8 cellular contexts compared by ENCODE assay signal in the genomic region with DNA sequence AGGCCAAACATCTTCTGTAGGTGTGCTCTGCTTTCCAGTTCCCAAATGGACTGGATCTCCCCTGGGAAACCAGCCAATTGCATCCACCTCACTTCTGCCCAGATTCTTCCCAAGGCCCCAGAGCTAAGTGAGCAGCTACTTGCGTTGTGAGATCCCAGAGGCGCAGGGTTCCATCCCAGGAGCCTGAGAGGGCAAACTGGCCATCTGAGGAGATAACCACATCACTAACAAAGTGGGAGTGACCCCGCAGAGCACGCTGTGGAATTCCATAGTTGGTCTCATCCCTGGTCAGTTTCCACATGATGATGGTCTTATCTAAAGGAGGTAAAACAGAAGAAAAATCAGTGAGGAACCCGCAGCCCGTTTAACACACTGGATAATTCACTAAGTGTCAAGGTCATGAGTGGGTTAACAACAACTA. TPM values are rescaled to one million over a fixed set of nuclear protein-coding genes. Genes with fewer than 3 reads are reported as not detected.
A peak's percentile ranks its signal among the peaks of the same experiment; 100 is the strongest.
DNase-seq lines count a peak whose midpoint lies in the region; TF ChIP-seq lines count a peak whose summit lies in the region.

No MANE protein-coding gene starts in this region.

- no peak overlapping the region for H2BK15ac ChIP-seq in neuronal stem cell (ENCODE audit: low read length)

- peak overlapping the region; percentile 71 for H3K9ac ChIP-seq in neuronal stem cell (ENCODE audit: low read depth, low read length, poor library complexity)

- H2BK12ac ChIP-seq in neuronal stem cell (ENCODE audit: low read length): no peak overlapping the region

- H3K9me2 ChIP-seq in PC-9 (ENCODE audit: insufficient read depth): no peaks in the 10 kb centered on the region

- peaks cover 28% of the 10 kb centered on the region for H3K4me1 ChIP-seq in PC-9 (replicated peaks; ENCODE audit: insufficient read depth)
- H3K4me1 ChIP-seq in neuronal stem cell (ENCODE audit: control insufficient read depth in 2 of 2, insufficient read depth in 1 of 2, low read depth in 1 of 2, low read length in 2 of 2): peaks cover 13 to 16% of the 10 kb centered on the region in 2 donors

- H2AK5ac ChIP-seq in neuronal stem cell (ENCODE audit: low read depth, low read length): no peak overlapping the region

- H2AFZ ChIP-seq in PC-9: no peak overlapping the region
- no peak overlapping the region for H2AFZ ChIP-seq in neuronal stem cell (ENCODE audit: low read length)

- no peak overlapping the region for H2BK5ac ChIP-seq in neuronal stem cell (ENCODE audit: low read length)

- peaks cover 90% of the 10 kb centered on the region for H3F3A ChIP-seq in PC-9 (ENCODE audit: insufficient read depth, low read depth)

- TF ChIP-seq CTCF in Calu3 (IDR thresholded peaks at IDR 0.05; ENCODE audit: unreplicated experiment) (no peak), PC-9 (conservative IDR thresholded peaks at IDR 0.05) (no peak), endothelial cell (IDR thresholded peaks at IDR 0.05; ENCODE audit: unreplicated experiment) (no peak)

- H3K9me3 Mint-ChIP-seq in Calu3 (ENCODE audit: low read depth, unreplicated experiment): no peaks in the 10 kb centered on the region
- H3K9me3 Mint-ChIP-seq in endothelial cell (ENCODE audit: unreplicated experiment): no peaks in the 10 kb centered on the region

- no peak overlapping the region for H3K4ac ChIP-seq in neuronal stem cell (ENCODE audit: low read length)

- H3K4me3 Mint-ChIP-seq in Calu3 (ENCODE audit: low read depth, unreplicated experiment) (peak overlapping the region; percentile 76), endothelial cell (ENCODE audit: unreplicated experiment) (peak overlapping the region; percentile 99)

- CTCF ChIA-PET in Calu3 (lab: Charles Lee): no interaction called here
- CTCF ChIA-PET in PC-9 (lab: Charles Lee): no interaction called here

- H3K9me3 ChIP-seq in PC-9 (ENCODE audit: insufficient read depth, low read depth): no peaks in the 10 kb centered on the region
- no peaks in the 10 kb centered on the region for H3K9me3 ChIP-seq in neuronal stem cell (replicated peaks in 1 of 2; ENCODE audit: control insufficient read depth in 2 of 2, insufficient read depth in 1 of 2, low read depth in 1 of 2, low read length in 2 of 2)

- no peak overlapping the region for H4K91ac ChIP-seq in neuronal stem cell (ENCODE audit: low read depth, low read length, poor library complexity)

- WGBS in neuronal stem cell (ENCODE audit: extremely low coverage in 2 of 2, insufficient read length in 2 of 2, insufficient replicate concordance in 1 of 2), 2 donors: no CpG with 5 or more reads among the region's 6 CpGs

- H3K27ac ChIP-seq in PC-9: peak overlapping the region; percentile 97
- no peak overlapping the region for H3K27ac ChIP-seq in neuronal stem cell (replicated peaks; ENCODE audit: low read length)

- H3K23ac ChIP-seq in neuronal stem cell (ENCODE audit: low read depth, low read length, poor library complexity): no peak overlapping the region

- intact Hi-C loops in Calu3 (cut with micrococcal nuclease; ENCODE audit: unreplicated experiment) (no loop called here), PC-9 (cut with micrococcal nuclease; ENCODE audit: unreplicated experiment) (loop anchor here (5.0 kb wide), 1 partner anchor 380 kb away; the partner anchor contains the start of gene ZFP62)

- H2BK120ac ChIP-seq in neuronal stem cell (ENCODE audit: low read depth, low read length): no peak overlapping the region

- H3K79me2 ChIP-seq in PC-9 (ENCODE audit: low read depth): peaks cover 85% of the 10 kb centered on the region

- H3K36me3 ChIP-seq in PC-9 (ENCODE audit: low read depth) (peaks cover 53% of the 10 kb centered on the region), neuronal stem cell (replicated peaks in 1 of 2; ENCODE audit: control insufficient read depth in 2 of 2, insufficient read depth in 2 of 2, low read length in 2 of 2) (peaks cover 41 to 61% of the 10 kb centered on the region in 2 donors)

- peak overlapping the region; percentile 100 for H3K4me2 ChIP-seq in PC-9
- H3K4me2 ChIP-seq in neuronal stem cell (ENCODE audit: insufficient read depth, low read length, poor library complexity, severe bottlenecking): peak overlapping the region; percentile 77

- H3K4me1 Mint-ChIP-seq in Calu3 (ENCODE audit: low read depth, unreplicated experiment): peaks cover 43% of the 10 kb centered on the region
- H3K4me1 Mint-ChIP-seq in endothelial cell (ENCODE audit: unreplicated experiment): peaks cover 39% of the 10 kb centered on the region

- POLR2A ChIA-PET in PC-9 (lab: Charles Lee; ENCODE audit: unreplicated experiment): interaction anchor here (0.7 kb wide), 1 partner anchor 53 kb away, joined by 5 read pairs; no protein-coding TSS in a partner anchor

- H3K27ac Mint-ChIP-seq in Calu3 (ENCODE audit: unreplicated experiment) (peak overlapping the region; percentile 99), endothelial cell (ENCODE audit: unreplicated experiment) (peak overlapping the region; percentile 98)

- DNase-seq in Calu3: no peak
- no peak for DNase-seq in PC-9
- no peak for DNase-seq in endothelial cell (ENCODE audit: low spot score)
- DNase-seq in neuronal stem cell (ENCODE audit: low spot score): no peak
- DNase-seq in NCI-H187 treated with DMSO at 0.1 percent for 48 hours (lab: John Stamatoyannopoulos, UW): no peak
- no peak for DNase-seq in inferior parietal cortex (ENCODE audit: extremely low spot score)
- no peak for DNase-seq in NCI-H82 (lab: John Stamatoyannopoulos, UW)
- no peak for DNase-seq in NCI-H345 treated with DMSO at 0.1 percent for 48 hours (lab: John Stamatoyannopoulos, UW; ENCODE audit: unreplicated experiment)

- no peak overlapping the region for H3K18ac ChIP-seq in neuronal stem cell (ENCODE audit: low read length)

- BruUV-seq in Calu3 (replicated peaks; lab: Mats Ljungman, UMichigan) (no TSS peak), PC-9 (replicated peaks; lab: Mats Ljungman, UMichigan) (no TSS peak)

- no peaks in the 10 kb centered on the region for H3K27me3 ChIP-seq in PC-9 (ENCODE audit: insufficient read depth, low read depth)
- no peaks in the 10 kb centered on the region for H3K27me3 ChIP-seq in neuronal stem cell (ENCODE audit: control insufficient read depth in 3 of 3, insufficient read depth in 3 of 3, low read depth in 1 of 3, low read length in 3 of 3)

- no peak overlapping the region for H3K14ac ChIP-seq in neuronal stem cell (ENCODE audit: low read length)

- H3K79me1 ChIP-seq in neuronal stem cell (ENCODE audit: low read depth, low read length): peaks cover 9% of the 10 kb centered on the region

- H4K8ac ChIP-seq in neuronal stem cell (ENCODE audit: low read depth, low read length): no peak overlapping the region

- H3K4me3 ChIP-seq in PC-9: peak overlapping the region; percentile 95
- peak overlapping the region; percentile 96 to 98 for H3K4me3 ChIP-seq in neuronal stem cell (ENCODE audit: low read length in 2 of 2)

- peaks cover 100% of the 10 kb centered on the region for H3K36me3 Mint-ChIP-seq in Calu3 (ENCODE audit: insufficient read depth, unreplicated experiment)
- peaks cover 49% of the 10 kb centered on the region for H3K36me3 Mint-ChIP-seq in endothelial cell (ENCODE audit: low read depth, unreplicated experiment)

- H3K27me3 Mint-ChIP-seq in Calu3 (ENCODE audit: unreplicated experiment) (no peaks in the 10 kb centered on the region), endothelial cell (ENCODE audit: unreplicated experiment) (peaks cover 18% of the 10 kb centered on the region)

- peaks cover 60% of the 10 kb centered on the region for H4K20me1 ChIP-seq in PC-9 (ENCODE audit: insufficient read depth)

RNA-seq across cellular contexts. Expression of gene RACK1, which starts 1.7 kb away (rescaled TPM):
- 1,679 and 1,946 TPM in 2 replicates for total RNA-seq in Calu3 (2022)
- 2,373 and 2,766 TPM in 2 replicates for total RNA-seq in PC-9 (2021)
- total RNA-seq in endothelial cell (ENCODE audit: unreplicated experiment): 2,232 TPM
- 3,697 TPM for polyA plus RNA-seq in neuronal stem cell (2013, experiment 1 of 2)
- 3,656 TPM for polyA plus RNA-seq in neuronal stem cell (2013, experiment 2 of 2)

RNA-seq across cellular contexts. Expression of gene TRIM52, which starts 18.9 kb away (rescaled TPM):
- total RNA-seq in Calu3 (2022) (14.8 and 14.9 TPM in 2 replicates), PC-9 (2021) (15.2 and 15.7 TPM in 2 replicates), endothelial cell (ENCODE audit: unreplicated experiment) (10.4 TPM)
- polyA plus RNA-seq in neuronal stem cell (2013, experiment 1 of 2): 4.1 TPM
- 4.4 TPM for polyA plus RNA-seq in neuronal stem cell (2013, experiment 2 of 2)

RNA-seq across cellular contexts. Expression of gene TRIM41, which starts 19.0 kb away (rescaled TPM):
- total RNA-seq in Calu3 (2022): 33.5 and 34.2 TPM in 2 replicates
- 57.6 and 66.0 TPM in 2 replicates for total RNA-seq in PC-9 (2021)
- 21.8 TPM for total RNA-seq in endothelial cell (ENCODE audit: unreplicated experiment)
- polyA plus RNA-seq in neuronal stem cell (2013, experiment 1 of 2): 21.0 TPM
- polyA plus RNA-seq in neuronal stem cell (2013, experiment 2 of 2): 21.3 TPM

RNA-seq across cellular contexts. Expression of gene TRIM7, which starts 37.0 kb away (rescaled TPM):
- total RNA-seq in Calu3 (2022): 1.8 and 2.4 TPM in 2 replicates
- total RNA-seq in PC-9 (2021): 9.2 and 10.4 TPM in 2 replicates
- total RNA-seq in endothelial cell (ENCODE audit: unreplicated experiment): not detected
- 0.28 TPM for polyA plus RNA-seq in neuronal stem cell (2013, experiment 1 of 2)
- 0.28 TPM for polyA plus RNA-seq in neuronal stem cell (2013, experiment 2 of 2)
